8 cellular contexts compared by ENCODE assay signal in the genomic region with DNA sequence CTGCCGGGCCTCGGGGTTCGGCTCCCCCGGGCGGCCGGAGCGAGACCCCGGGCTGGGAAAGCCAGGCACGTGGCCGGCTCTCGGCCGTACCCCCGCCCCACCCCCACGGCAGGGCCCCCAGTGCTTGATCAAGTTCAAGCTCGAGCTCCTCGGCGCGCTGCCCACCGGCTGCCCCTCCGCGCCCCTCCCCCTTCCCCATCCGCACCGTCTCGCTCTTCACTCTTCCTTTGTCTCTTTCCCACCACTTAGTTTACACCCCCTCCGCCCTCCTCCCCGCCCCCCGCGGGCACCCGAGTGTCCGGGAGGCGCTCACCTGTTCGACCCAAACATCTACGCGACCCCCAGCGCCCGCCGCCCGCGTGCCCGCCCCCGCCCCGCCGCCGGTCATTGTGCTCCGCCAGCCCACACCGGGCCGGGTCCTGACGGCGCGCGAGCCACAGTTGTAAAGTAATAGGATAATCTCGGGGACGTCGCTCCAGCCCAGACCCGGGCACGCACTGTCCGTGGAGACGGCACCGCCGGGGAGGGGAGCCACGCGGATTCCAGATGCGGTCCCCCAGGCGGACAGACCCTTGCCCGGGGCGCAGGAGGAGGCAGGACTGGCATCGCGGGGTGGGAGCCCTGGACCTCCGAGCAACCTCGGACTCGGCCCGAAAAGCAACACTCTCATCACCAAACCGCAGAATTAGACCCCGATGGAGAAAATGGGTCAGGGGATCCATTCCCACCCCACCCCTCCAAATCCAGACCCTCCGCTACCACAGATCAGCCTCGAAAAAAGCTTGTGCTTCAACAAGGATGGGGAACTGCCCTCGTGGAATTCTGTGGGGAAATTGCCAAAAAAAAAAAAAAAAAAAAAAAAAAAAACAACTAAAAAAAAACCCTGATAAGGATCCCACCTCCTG.
DNase-seq lines count a peak whose midpoint lies in the region; ATAC-seq lines count a peak whose summit lies in the region.

No MANE protein-coding gene starts in this region.

- peaks cover 19% of the 10 kb centered on the region for H3K79me1 ChIP-seq in trophoblast cell (ENCODE audit: low read length)

- H3K4me2 ChIP-seq in trophoblast cell (ENCODE audit: low read length), result peak overlapping the region; percentile 98

- peak overlapping the region; percentile 88 for H4K12ac ChIP-seq in trophoblast cell (ENCODE audit: low read depth, low read length)

- H3K27ac Mint-ChIP-seq in activated T-helper 17 cell treated with anti-CD3 and anti-CD28 coated beads, Interleukin-2, amount 50 U/mL, for 72 hours, result peak overlapping the region; percentile 95

- peak overlapping the region; percentile 99 for H2BK120ac ChIP-seq in trophoblast cell (ENCODE audit: insufficient read depth, low read length, poor library complexity)

- peak overlapping the region; percentile 76; the same call in 1 of the 2 replicates for H3K4me3 ChIP-seq in GM08714 (ENCODE audit: low read length)
- H3K4me3 ChIP-seq in trophoblast cell (ENCODE audit: low read depth, low read length), result peak overlapping the region; percentile 70

- H3K4me1 Mint-ChIP-seq in activated T-helper 17 cell treated with anti-CD3 and anti-CD28 coated beads, Interleukin-2, amount 50 U/mL, for 72 hours, result peaks cover 26% of the 10 kb centered on the region

- peaks cover 11 to 15% of the 10 kb centered on the region in 2 experiments for H3K36me3 ChIP-seq in trophoblast cell (ENCODE audit: control insufficient read depth in 1 of 2, insufficient read depth in 2 of 2, low read length in 2 of 2)

- H3K23ac ChIP-seq in trophoblast cell (ENCODE audit: low read length), result no peak overlapping the region

- H4K91ac ChIP-seq in trophoblast cell (ENCODE audit: low read depth, low read length), result peak overlapping the region; percentile 100

- DNase-seq in NCI-H69 (lab: John Stamatoyannopoulos, UW) (peak; percentile 88), glomerular visceral epithelial cell (ENCODE audit: extremely low spot score) (peak; percentile 67), trophoblast cell (peak in 1 of 2 donors; percentile 41), foreskin melanocyte (no peak), inferior parietal cortex (ENCODE audit: extremely low spot score) (no peak)

- H2AFZ ChIP-seq in trophoblast cell (ENCODE audit: insufficient read depth, low read length, poor library complexity), result peak overlapping the region; percentile 82

- H3K9me3 ChIP-seq in trophoblast cell (ENCODE audit: insufficient read depth, low read depth, low read length), result peaks cover 5% of the 10 kb centered on the region

- H2AK5ac ChIP-seq in trophoblast cell (ENCODE audit: low read length), result peak overlapping the region; percentile 94

- ATAC-seq in activated T-helper 17 cell treated with anti-CD3 and anti-CD28 coated beads, Interleukin-2, amount 50 U/mL, for 72 hours (replicated peaks), result peak; percentile 20
- no peak for ATAC-seq in GM18498 (IDR thresholded peaks at IDR 0.05; ENCODE audit: unreplicated experiment)

- peak overlapping the region; percentile 88 for H3K4ac ChIP-seq in trophoblast cell (ENCODE audit: low read depth, low read length)

- peak overlapping the region; percentile 83 for H3K9ac ChIP-seq in trophoblast cell (ENCODE audit: low read length)

- H3K4me3 Mint-ChIP-seq in activated T-helper 17 cell treated with anti-CD3 and anti-CD28 coated beads, Interleukin-2, amount 50 U/mL, for 72 hours, result peak overlapping the region; percentile 86

- H3K4me1 ChIP-seq in trophoblast cell (ENCODE audit: control insufficient read depth in 1 of 2, insufficient read depth in 2 of 2, low read length in 2 of 2), result peaks cover 10 to 26% of the 10 kb centered on the region in 2 experiments

- H2BK12ac ChIP-seq in trophoblast cell (ENCODE audit: low read length), result peak overlapping the region; percentile 86

- peak overlapping the region; percentile 98 for H2BK5ac ChIP-seq in trophoblast cell (ENCODE audit: low read depth, low read length, poor library complexity)

- H3K9me3 Mint-ChIP-seq in activated T-helper 17 cell treated with anti-CD3 and anti-CD28 coated beads, Interleukin-2, amount 50 U/mL, for 72 hours, result no peaks in the 10 kb centered on the region

- H3K18ac ChIP-seq in trophoblast cell (ENCODE audit: low read length), result peak overlapping the region; percentile 94

- H3K36me3 Mint-ChIP-seq in activated T-helper 17 cell treated with anti-CD3 and anti-CD28 coated beads, Interleukin-2, amount 50 U/mL, for 72 hours (ENCODE audit: low read depth), result peaks cover 7% of the 10 kb centered on the region

- no peaks in the 10 kb centered on the region for H3K27me3 ChIP-seq in trophoblast cell (ENCODE audit: insufficient read depth, low read length)

- WGBS in trophoblast cell (ENCODE audit: extremely low coverage, insufficient coverage, insufficient read length), result no CpG with 5 or more reads among the region's 77 CpGs

- no peaks in the 10 kb centered on the region for H3K27me3 Mint-ChIP-seq in activated T-helper 17 cell treated with anti-CD3 and anti-CD28 coated beads, Interleukin-2, amount 50 U/mL, for 72 hours

- H4K8ac ChIP-seq in trophoblast cell (ENCODE audit: low read depth, low read length), result peak overlapping the region; percentile 96

- peaks cover 30% of the 10 kb centered on the region for H3K79me2 ChIP-seq in trophoblast cell (ENCODE audit: control insufficient read depth, insufficient read depth, low read length, poor library complexity)

- H3K14ac ChIP-seq in trophoblast cell (ENCODE audit: low read length), result peak overlapping the region; percentile 99

- peak overlapping the region; percentile 95 for H3K27ac ChIP-seq in trophoblast cell (ENCODE audit: low read depth, low read length)

Comparison
In these comparisons a context has a peak if more than half of its experiments do, and no peak if none do; other contexts are left out.
1. DNase-seq: peak in NCI-H69 (single experiment) and glomerular visceral epithelial cell (single experiment); none in foreskin melanocyte (single experiment) and inferior parietal cortex (single experiment).